8 cellular contexts compared by ENCODE assay signal in the genomic region with DNA sequence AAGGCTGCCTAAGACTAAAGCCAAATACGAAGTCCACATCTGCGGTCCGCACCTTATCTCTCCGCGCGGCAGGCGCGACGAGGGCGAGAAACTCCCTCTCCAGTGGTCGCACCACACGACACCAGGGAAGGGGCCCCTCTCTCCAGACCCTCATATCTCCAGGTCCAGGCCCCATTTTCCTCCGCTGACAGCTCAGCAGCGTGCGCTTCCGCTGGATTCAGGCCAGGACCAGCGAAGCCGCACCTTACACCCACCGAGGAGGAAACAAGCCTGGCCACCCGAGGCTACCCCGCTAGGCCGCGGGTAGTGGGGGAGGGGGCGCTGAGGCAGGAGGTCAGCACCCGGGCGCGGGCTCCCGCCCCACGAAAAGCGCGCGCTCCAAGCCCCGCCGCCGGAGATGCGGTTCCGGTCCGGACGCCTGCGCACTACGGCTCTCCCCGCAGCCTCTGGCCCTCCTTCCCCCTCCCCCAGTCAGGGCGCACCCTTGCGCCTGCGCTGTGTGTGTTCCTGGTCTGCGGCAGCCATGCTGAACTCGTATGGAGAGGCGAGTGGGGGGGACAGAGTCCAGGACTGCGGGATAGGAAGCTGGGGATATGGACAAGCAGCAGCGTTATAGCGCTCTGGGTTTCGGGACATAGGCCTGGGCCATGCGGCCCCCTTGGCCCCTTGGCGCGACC. TPM values are rescaled to one million over a fixed set of nuclear protein-coding genes. Genes with fewer than 3 reads are reported as not detected.
DNase-seq lines count a peak whose midpoint lies in the region; ATAC-seq and TF ChIP-seq lines count a peak whose summit lies in the region.

A gene (plus strand): TSS at position 502 of the 677 bp plus-strand sequence. CDS start 4,305 bp downstream, outside the sequence.

- H3K9me3 ChIP-seq in AG04450 (ENCODE audit: control insufficient read depth, insufficient read depth, low read length) = peaks cover 5% of the 10 kb centered on the region; the same call in 1 of the 2 replicates

- TF ChIP-seq CTCF in AG04450 (IDR thresholded peaks at IDR 0.05; ENCODE audit: low read depth, low read length) = no peak

- POLR2A ChIA-PET in AG04450 (lab: Yijun Ruan, JAX) = interaction anchor here (0.6 to 8.3 kb wide), 4 partner anchors 13 to 74 kb away, joined by 3 to 199 read pairs (median 34); no protein-coding TSS in a partner anchor

- peak within 1 kb of the TSS; percentile 85 for H3K4me3 ChIP-seq in AG04450 (ENCODE audit: low read depth, low read length)

- CTCF ChIA-PET in AG04450 (lab: Charles Lee) = interaction anchor here (0.6 to 4.2 kb wide), 12 partner anchors 12 to 280 kb away, joined by 3 to 72 read pairs (median 8); a partner anchor contains a TSS

- in situ Hi-C loops in GM18951 (cut with MboI; ENCODE audit: low sequenced_read_pairs, unreplicated experiment) = no loop called here

- peak; percentile 24 for ATAC-seq in HG03442 (IDR thresholded peaks at IDR 0.05; ENCODE audit: unreplicated experiment)
- peak; percentile 54 for ATAC-seq in left lobe of liver

- DNase-seq in AG04450 (ENCODE audit: low read depth, low spot score) (peak; percentile 93), NCI-H526 treated with DMSO at 0.1 percent for 48 hours (lab: John Stamatoyannopoulos, UW) (peak; percentile 92), cortex of kidney (lab: John Stamatoyannopoulos, UW) (peak; percentile 98), left lobe of liver (ENCODE audit: low spot score) (peak; percentile 98)
- DNase-seq in activated CD4-positive, alpha-beta T cell treated with anti-CD3 and anti-CD28 coated beads, Interleukin-2, amount 50 U/mL, for 1 hour = peak; percentile 93
- peak; percentile 95 to 96 for DNase-seq in stimulated activated CD4-positive, alpha-beta T cell treated with anti-CD3 and anti-CD28 coated beads, Interleukin-2, amount 100 ng/mL, for 24 hours

- TF ChIP-seq POLR2A in GM18951 (IDR thresholded peaks at IDR 0.05; ENCODE audit: extremely low read depth, insufficient read depth, insufficient read length) = peak; percentile 83

- H3K27ac ChIP-seq in AG04450 (ENCODE audit: low read depth, low read length) = peak within 1 kb of the TSS; percentile 100

- no peaks in the 10 kb centered on the region for H3K27me3 ChIP-seq in AG04450 (ENCODE audit: control insufficient read depth, insufficient read depth, low read length)

RNA-seq across cellular contexts. Expression of the gene that starts here (rescaled TPM):
- 110 and 138 TPM in 2 replicates for polyA plus RNA-seq in AG04450 (2011; rRNA removed)
- 102 and 104 TPM in 2 replicates for polyA minus RNA-seq in AG04450 (2011; rRNA and poly(A)+ RNA removed)
- total RNA-seq in left lobe of liver = 76.2 TPM

Comparison
In these comparisons a context has a peak if more than half of its experiments do, and no peak if none do; other contexts are left out.
1. Peak in every context shown above with its lines: DNase-seq, ATAC-seq, H3K4me3 ChIP-seq and H3K27ac ChIP-seq.